ENCODE assay signal across 18 cellular contexts in genomic region chr2:121837596-121837995, GRCh38.
"Had no signal": no experiment of that assay in that cellular context is flagged by ENCODE, and none has a peak within 500 bp of the region (broad histone marks: within the 10 kb centered on the region; RNA-seq: fewer than 3 reads in every experiment).

No MANE protein-coding gene starts in this region.

- H3K4me3 ChIP-seq: dorsolateral prefrontal cortex, esophagus muscularis mucosa, gastroesophageal sphincter, hepatocyte, uterus had no signal

- H3K27me3 ChIP-seq: dorsolateral prefrontal cortex, esophagus muscularis mucosa, gastroesophageal sphincter, hepatocyte, uterus had no signal

- DNase-seq: cortex of kidney; dorsolateral prefrontal cortex; effector CD8-positive, alpha-beta T cell; glutamatergic neuron; kidney; left cardiac atrium; mammary epithelial cell; naive thymus-derived CD4-positive, alpha-beta T cell; nephron progenitor cell; small intestine; stimulated activated CD4-positive, alpha-beta T cell treated with anti-CD3 and anti-CD28 coated beads, Interleukin-12 subunit alpha, Interleukin-12 subunit beta, amount 100 ng/mL, for 4 hours; stimulated activated naive CD4-positive, alpha-beta T cell treated with Interleukin-2 at 50 U/mL for 16 hours; uterus had no signal

- ATAC-seq: gastroesophageal sphincter; naive thymus-derived CD4-positive, alpha-beta T cell had no signal

- H3K36me3 ChIP-seq: esophagus muscularis mucosa, gastroesophageal sphincter, neutrophil, uterus had no signal

- FAIRE-seq: endometrium, kidney, small intestine had no signal
